In genomic region chr11:35005156-35005780, GRCh38 we compare ENCODE assay signal across 17 cellular contexts.
DNase-seq lines count a peak whose midpoint lies in the region; ATAC-seq and TF ChIP-seq lines count a peak whose summit lies in the region.
"Had no signal": no experiment of that assay in that cellular context is flagged by ENCODE, and none has a peak within 500 bp of the region (broad histone marks: within the 10 kb centered on the region; RNA-seq: fewer than 3 reads in every experiment).

No MANE protein-coding gene starts in this region.

- H3K4me3 Mint-ChIP-seq in CD4-positive, CD25-positive, alpha-beta regulatory T cell, result no peak overlapping the region
- no peak overlapping the region for H3K4me3 Mint-ChIP-seq in brain
- no peak overlapping the region for H3K4me3 Mint-ChIP-seq in naive B cell
- H3K4me3 Mint-ChIP-seq in GM23338, result no peak overlapping the region
- H3K4me3 Mint-ChIP-seq: activated CD4-positive, alpha-beta T cell treated with anti-CD3 and anti-CD28 coated beads, Interleukin-2, amount 10 ng/mL, durations not matched to agents 24 days and 14 days; stimulated activated effector memory CD8-positive, alpha-beta T cell treated with anti-CD3 and anti-CD28 coated beads, Interleukin-12 subunit alpha, Interleukin-12 subunit beta, amount 100 ng/mL, for 72 hours had no signal

- TF ChIP-seq CTCF in brain (conservative IDR thresholded peaks at IDR 0.05) (no peak), GM23338 (conservative IDR thresholded peaks at IDR 0.05; ENCODE audit: low read depth in 2 of 2) (no peak)

- peaks cover 6% of the 10 kb centered on the region for H3K9me2 ChIP-seq in GM23338 (ENCODE audit: insufficient read depth)

- no peak overlapping the region for H2AFZ ChIP-seq in GM23338

- peaks cover 0 to 2% (median 0%) of the 10 kb centered on the region in 7 donors for H3K9me3 Mint-ChIP-seq in CD4-positive, CD25-positive, alpha-beta regulatory T cell
- H3K9me3 Mint-ChIP-seq in brain (no peaks in the 10 kb centered on the region), naive B cell (no peaks in the 10 kb centered on the region), GM23338 (no peaks in the 10 kb centered on the region)
- H3K9me3 Mint-ChIP-seq: activated CD4-positive, alpha-beta T cell treated with anti-CD3 and anti-CD28 coated beads, Interleukin-2, amount 10 ng/mL, durations not matched to agents 24 days and 14 days; stimulated activated effector memory CD8-positive, alpha-beta T cell treated with anti-CD3 and anti-CD28 coated beads, Interleukin-12 subunit alpha, Interleukin-12 subunit beta, amount 100 ng/mL, for 72 hours had no signal

- H3K4me1 Mint-ChIP-seq in CD4-positive, CD25-positive, alpha-beta regulatory T cell, result peaks cover 25 to 63% (median 46%) of the 10 kb centered on the region in 4 donors
- H3K4me1 Mint-ChIP-seq in brain, result peaks cover 20% of the 10 kb centered on the region
- H3K4me1 Mint-ChIP-seq in naive B cell, result peaks cover 7 to 12% (median 8%) of the 10 kb centered on the region in 3 donors
- H3K4me1 Mint-ChIP-seq in GM23338, result peaks cover 9% of the 10 kb centered on the region

- H3K27ac ChIP-seq in CD4-positive, CD25-positive, alpha-beta regulatory T cell (ENCODE audit: insufficient read depth, low read length, poor library complexity, severe bottlenecking), result no peak overlapping the region
- no peak overlapping the region for H3K27ac ChIP-seq in GM23338 (ENCODE audit: low read depth)

- no peak for ATAC-seq in CD4-positive, CD25-positive, alpha-beta regulatory T cell (ENCODE audit: low read depth in 2 of 2)
- no peak for ATAC-seq in naive B cell (ENCODE audit: low read depth in 2 of 2)
- no peak for ATAC-seq in GM21423 (IDR thresholded peaks at IDR 0.05; ENCODE audit: unreplicated experiment)
- ATAC-seq in GM19455 (IDR thresholded peaks at IDR 0.05; ENCODE audit: unreplicated experiment), result no peak
- no peak for ATAC-seq in GM23338
- ATAC-seq: Right ventricle myocardium inferior; stimulated activated effector memory CD8-positive, alpha-beta T cell treated with anti-CD3 and anti-CD28 coated beads, Interleukin-12 subunit alpha, Interleukin-12 subunit beta, amount 100 ng/mL, for 72 hours had no signal

- no peak for DNase-seq in CD4-positive, CD25-positive, alpha-beta regulatory T cell
- DNase-seq in NCI-H1105 treated with DMSO at 0.1 percent for 48 hours (lab: John Stamatoyannopoulos, UW) (peak; percentile 41), naive B cell (no peak), mesenteric fat pad (ENCODE audit: low spot score) (no peak), GM23338 (ENCODE audit: low spot score) (no peak)
- DNase-seq: activated CD4-positive, alpha-beta T cell treated with anti-CD3 and anti-CD28 coated beads, Interleukin-2, amount 10 ng/mL, durations not matched to agents 24 days and 14 days; activated T-cell treated with anti-CD3 and anti-CD28 coated beads, Interleukin-2, amount 50 U/mL, for 1 hour; KG1; kidney glomerular epithelial cell; NCI-H1417 treated with DMSO at 0.1 percent for 48 hours; NCI-H510A treated with DMSO at 0.1 percent for 48 hours had no signal

- H3K36me3 Mint-ChIP-seq in CD4-positive, CD25-positive, alpha-beta regulatory T cell, result no peaks in the 10 kb centered on the region
- no peaks in the 10 kb centered on the region for H3K36me3 Mint-ChIP-seq in brain
- no peaks in the 10 kb centered on the region for H3K36me3 Mint-ChIP-seq in naive B cell
- H3K36me3 Mint-ChIP-seq in GM23338 (ENCODE audit: low read depth), result no peaks in the 10 kb centered on the region
- H3K36me3 Mint-ChIP-seq: stimulated activated effector memory CD8-positive, alpha-beta T cell treated with anti-CD3 and anti-CD28 coated beads, Interleukin-12 subunit alpha, Interleukin-12 subunit beta, amount 100 ng/mL, for 72 hours had no signal

- H3K4me2 ChIP-seq in GM23338, result no peak overlapping the region

- H3K4me1 ChIP-seq in CD4-positive, CD25-positive, alpha-beta regulatory T cell (ENCODE audit: control insufficient read depth, insufficient read depth, low read length, poor library complexity, severe bottlenecking), result peaks cover 26% of the 10 kb centered on the region
- H3K4me1 ChIP-seq in GM23338 (ENCODE audit: insufficient read depth), result peaks cover 6% of the 10 kb centered on the region; the same call in 1 of the 2 replicates
- H3K4me1 ChIP-seq: HAP-1 had no signal

- H3K27ac Mint-ChIP-seq in CD4-positive, CD25-positive, alpha-beta regulatory T cell, result no peak overlapping the region
- H3K27ac Mint-ChIP-seq in brain (peak overlapping the region; percentile 71 to 88 (median 82)), naive B cell (peak overlapping the region in 4 of 6 donors; percentile 7 to 47 (median 20)), GM23338 (no peak overlapping the region)
- H3K27ac Mint-ChIP-seq: activated CD4-positive, alpha-beta T cell treated with anti-CD3 and anti-CD28 coated beads, Interleukin-2, amount 10 ng/mL, durations not matched to agents 24 days and 14 days had no signal

- H4K20me1 ChIP-seq in GM23338 (replicated peaks; ENCODE audit: insufficient read depth), result no peaks in the 10 kb centered on the region; the same call in 1 of the 2 replicates

- H3K27me3 Mint-ChIP-seq in CD4-positive, CD25-positive, alpha-beta regulatory T cell, result no peaks in the 10 kb centered on the region
- H3K27me3 Mint-ChIP-seq in brain, result no peaks in the 10 kb centered on the region
- H3K27me3 Mint-ChIP-seq in naive B cell, result no peaks in the 10 kb centered on the region
- no peaks in the 10 kb centered on the region for H3K27me3 Mint-ChIP-seq in GM23338 (ENCODE audit: insufficient read depth, low read depth, poor library complexity)

- H3K79me2 ChIP-seq in GM23338 (replicated peaks; ENCODE audit: insufficient read depth), result no peaks in the 10 kb centered on the region

- H3K27me3 ChIP-seq in CD4-positive, CD25-positive, alpha-beta regulatory T cell (ENCODE audit: control insufficient read depth, insufficient read depth, low read length), result no peaks in the 10 kb centered on the region
- no peaks in the 10 kb centered on the region for H3K27me3 ChIP-seq in GM23338 (ENCODE audit: insufficient read depth)

- no peaks in the 10 kb centered on the region for H3F3A ChIP-seq in GM23338 (replicated peaks; ENCODE audit: low read depth)

- no peaks in the 10 kb centered on the region for H3K9me3 ChIP-seq in CD4-positive, CD25-positive, alpha-beta regulatory T cell (ENCODE audit: control insufficient read depth in 2 of 2, low read length in 2 of 2)
- H3K9me3 ChIP-seq: HAP-1 had no signal

- no peaks in the 10 kb centered on the region for H3K36me3 ChIP-seq in CD4-positive, CD25-positive, alpha-beta regulatory T cell (ENCODE audit: control insufficient read depth, insufficient read depth, low read length)
- no peaks in the 10 kb centered on the region for H3K36me3 ChIP-seq in GM23338 (ENCODE audit: insufficient read depth)
- H3K36me3 ChIP-seq: HAP-1 had no signal

- peak overlapping the region; percentile 61 for H3K4me3 ChIP-seq in CD4-positive, CD25-positive, alpha-beta regulatory T cell (ENCODE audit: low read depth, low read length)
- no peak overlapping the region for H3K4me3 ChIP-seq in GM23338
- H3K4me3 ChIP-seq: HAP-1 had no signal

TF ChIP-seq in GM23338, 12 proteins besides CTCF, POLR2A, EP300 and RAD21 (continues in another document):
- TF ChIP-seq STAT1 (IDR thresholded peaks at IDR 0.05; ENCODE audit: unreplicated experiment) (no peak), POLR2AphosphoS5 (IDR thresholded peaks at IDR 0.05; ENCODE audit: low read depth) (no peak), ZNF331 (CRISPR knock-in tag; IDR thresholded peaks at IDR 0.05; ENCODE audit: low read depth) (no peak), CREB1 (CRISPR knock-in tag; IDR thresholded peaks at IDR 0.05; ENCODE audit: low read depth) (no peak), EZH2 (IDR thresholded peaks at IDR 0.05; ENCODE audit: low read depth, unreplicated experiment) (no peak), JUNB (IDR thresholded peaks at IDR 0.05; ENCODE audit: unreplicated experiment) (no peak), ZNF114 (CRISPR knock-in tag; IDR thresholded peaks at IDR 0.05) (no peak), EZH2phosphoT487 (IDR thresholded peaks at IDR 0.05; ENCODE audit: unreplicated experiment) (no peak)
- TF ChIP-seq, protein P1, sequence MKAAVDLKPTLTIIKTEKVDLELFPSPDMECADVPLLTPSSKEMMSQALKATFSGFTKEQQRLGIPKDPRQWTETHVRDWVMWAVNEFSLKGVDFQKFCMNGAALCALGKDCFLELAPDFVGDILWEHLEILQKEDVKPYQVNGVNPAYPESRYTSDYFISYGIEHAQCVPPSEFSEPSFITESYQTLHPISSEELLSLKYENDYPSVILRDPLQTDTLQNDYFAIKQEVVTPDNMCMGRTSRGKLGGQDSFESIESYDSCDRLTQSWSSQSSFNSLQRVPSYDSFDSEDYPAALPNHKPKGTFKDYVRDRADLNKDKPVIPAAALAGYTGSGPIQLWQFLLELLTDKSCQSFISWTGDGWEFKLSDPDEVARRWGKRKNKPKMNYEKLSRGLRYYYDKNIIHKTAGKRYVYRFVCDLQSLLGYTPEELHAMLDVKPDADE (IDR thresholded peaks at IDR 0.05), result no peak

Comparison
In these comparisons a context has a peak if more than half of its experiments do, and no peak if none do; other contexts are left out.
1. H3K27ac Mint-ChIP-seq: peak in brain (5 of 5) and naive B cell (4 of 6); none in CD4-positive, CD25-positive, alpha-beta regulatory T cell (0 of 3) and GM23338 (single experiment).